In genomic region chr6:2952557-2953095, GRCh38 we compare ENCODE assay signal across 8 cellular contexts. TPM values are rescaled to one million over a fixed set of nuclear protein-coding genes. Genes with fewer than 3 reads are reported as not detected.
DNase-seq lines count a peak whose midpoint lies in the region; ATAC-seq, FAIRE-seq and TF ChIP-seq lines count a peak whose summit lies in the region.

No MANE protein-coding gene starts in this region.

- CTCF ChIA-PET in GM10248 (lab: Yijun Ruan, JAX), result interaction anchor here (0.7 to 8.8 kb wide), 24 partner anchors 10 to 205 kb away, joined by 3 to 72 read pairs (median 4); partner anchors contain the start of gene TUBB2A

- H3K4me1 Mint-ChIP-seq in osteocyte (ENCODE audit: unreplicated experiment), result peaks cover 12% of the 10 kb centered on the region

- H3K36me3 Mint-ChIP-seq in osteocyte (ENCODE audit: unreplicated experiment), result peaks cover 34% of the 10 kb centered on the region

- TF ChIP-seq CTCF in GM10248 (IDR thresholded peaks at IDR 0.05; ENCODE audit: control extremely low read depth, extremely low read depth, low read depth, missing control alignments) (peak; percentile 62), osteocyte (IDR thresholded peaks at IDR 0.05) (peak; percentile 95)

- ATAC-seq in HG03066 (IDR thresholded peaks at IDR 0.05; ENCODE audit: low read depth, unreplicated experiment), result peak; percentile 66

- POLR2A ChIA-PET in GM10248 (lab: Yijun Ruan, JAX), result interaction anchor here (0.5 to 1.0 kb wide), 2 partner anchors 14 to 16 kb away, joined by 5 read pairs; no protein-coding TSS in a partner anchor

- no peaks in the 10 kb centered on the region for H3K27me3 Mint-ChIP-seq in osteocyte (ENCODE audit: unreplicated experiment)

- no peak overlapping the region for H3K4me3 Mint-ChIP-seq in osteocyte (ENCODE audit: unreplicated experiment)

- no peak for FAIRE-seq in urothelium cell line (lab: Jason Lieb, UNC)

- H3K27ac Mint-ChIP-seq in osteocyte (ENCODE audit: unreplicated experiment), result peak overlapping the region; percentile 77

- no peaks in the 10 kb centered on the region for H3K9me3 Mint-ChIP-seq in osteocyte (ENCODE audit: unreplicated experiment)

- DNase-seq in GM10248 (ENCODE audit: extremely low spot score) (peak; percentile 50), RKO (ENCODE audit: low spot score) (peak; percentile 28), globus pallidus (ENCODE audit: low spot score) (peak; percentile 72), osteocyte (ENCODE audit: extremely low spot score, unreplicated experiment) (peak; percentile 92), urothelium cell line (ENCODE audit: low spot score) (peak; percentile 75), NCI-H510A treated with DMSO at 0.1 percent for 48 hours (lab: John Stamatoyannopoulos, UW) (no peak)
- peak; percentile 21 for DNase-seq in activated gamma-delta T cell treated with anti-CD3 and anti-CD28 coated beads, Interleukin-2, amount 50 U/mL, for 16 hours (ENCODE audit: low read depth)

RNA-seq across cellular contexts. Expression of gene SERPINB6, which starts 18.7 kb away (rescaled TPM):
- total RNA-seq in osteocyte, result 90.2 and 93.1 TPM in 2 replicates

RNA-seq across cellular contexts. Expression of gene NQO2, which starts 47.1 kb away (rescaled TPM):
- total RNA-seq in osteocyte, result 35.5 and 40.1 TPM in 2 replicates

RNA-seq across cellular contexts. Expression of gene SERPINB9, which starts 49.5 kb away (rescaled TPM):
- total RNA-seq in osteocyte, result 0.34 and 0.48 TPM in 2 replicates
